24 cellular contexts compared by ENCODE assay signal in the genomic region with DNA sequence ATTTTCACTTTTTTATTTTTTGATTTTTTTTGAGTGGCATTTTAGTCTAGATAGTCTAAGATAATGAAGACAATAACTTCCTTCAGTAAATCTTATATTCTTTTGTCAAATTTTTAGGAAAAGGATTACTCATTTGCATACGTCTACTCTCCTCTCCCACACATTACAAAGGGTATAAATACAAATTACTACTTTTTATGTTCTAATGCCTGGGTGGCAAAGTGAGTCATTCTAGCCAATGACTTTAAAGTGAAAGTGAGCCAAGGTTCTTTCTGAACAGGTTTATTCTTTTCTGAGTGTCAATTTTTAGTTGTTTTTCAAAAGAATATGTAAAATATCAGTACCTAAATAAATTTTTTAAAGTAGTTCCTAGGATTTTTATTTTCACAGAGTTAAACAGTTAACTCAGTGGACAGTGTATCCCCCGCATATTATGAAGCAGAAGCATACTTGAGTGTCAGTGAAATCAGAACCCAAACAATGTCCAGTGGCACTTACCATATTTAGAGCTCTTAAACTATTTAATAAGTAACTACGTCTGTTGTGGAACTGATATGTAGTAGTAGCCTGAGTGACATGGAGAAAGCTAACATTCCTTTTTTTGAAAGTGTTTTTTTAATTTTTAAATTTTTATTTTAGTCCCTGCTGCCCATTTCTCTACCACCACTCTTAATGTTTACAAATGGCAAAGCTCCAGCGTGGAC.
DNase-seq lines count a peak whose midpoint lies in the region; ATAC-seq and TF ChIP-seq lines count a peak whose summit lies in the region.
"Had no signal": no experiment of that assay in that cellular context is flagged by ENCODE, and none has a peak within 500 bp of the region (broad histone marks: within the 10 kb centered on the region; RNA-seq: fewer than 3 reads in every experiment).

No MANE protein-coding gene starts in this region.

- ATAC-seq in left ventricle myocardium superior, result no peak
- ATAC-seq in natural killer cell treated with Interleukin-12 subunit alpha and Interleukin-12 subunit beta and Interleukin-15 and Interleukin-18, amount 100 ng/mL, for 72 hours, result no peak
- ATAC-seq: A549, psoas muscle had no signal

- H3K36me3 Mint-ChIP-seq in natural killer cell treated with Interleukin-12 subunit alpha and Interleukin-12 subunit beta and Interleukin-15 and Interleukin-18, amount 100 ng/mL, for 72 hours, result no peaks in the 10 kb centered on the region

- H3K9me3 ChIP-seq in cardiac muscle cell (ENCODE audit: low read depth), result no peaks in the 10 kb centered on the region
- H3K9me3 ChIP-seq: A549, adrenal gland, psoas muscle had no signal

- H3K4me3 Mint-ChIP-seq in natural killer cell treated with Interleukin-12 subunit alpha and Interleukin-12 subunit beta and Interleukin-15 and Interleukin-18, amount 100 ng/mL, for 72 hours, result no peak overlapping the region
- H3K4me3 Mint-ChIP-seq: neural progenitor cell had no signal

- in situ Hi-C loops in astrocyte of the cerebellum (cut with HindIII; ENCODE audit: low sequenced_read_pairs), result no loop called here

- TF ChIP-seq CTCF in cardiac muscle cell (IDR thresholded peaks at IDR 0.05; ENCODE audit: low read depth, low read length), result no peak
- TF ChIP-seq CTCF in astrocyte of the cerebellum (IDR thresholded peaks at IDR 0.05; ENCODE audit: low read depth, low read length, missing control alignments), result no peak

- H3K4me1 Mint-ChIP-seq in natural killer cell treated with Interleukin-12 subunit alpha and Interleukin-12 subunit beta and Interleukin-15 and Interleukin-18, amount 100 ng/mL, for 72 hours (ENCODE audit: low read depth in 2 of 2), result no peaks in the 10 kb centered on the region
- H3K4me1 Mint-ChIP-seq: neural progenitor cell had no signal

- DNase-seq in cardiac muscle cell (ENCODE audit: low read depth in 1 of 2, low spot score in 1 of 2) (peak; percentile 6 to 14), left ventricle myocardium superior (no peak), astrocyte of the cerebellum (ENCODE audit: low read depth) (peak; percentile 16), glomerular visceral epithelial cell (ENCODE audit: extremely low spot score) (peak; percentile 13), DMS 273 treated with DMSO at 0.1 percent for 48 hours (lab: John Stamatoyannopoulos, UW) (no peak), SHP77 treated with DMSO at 0.1 percent for 48 hours (lab: John Stamatoyannopoulos, UW) (no peak)
- DNase-seq in natural killer cell treated with Interleukin-12 subunit alpha and Interleukin-12 subunit beta and Interleukin-15 and Interleukin-18, amount 100 ng/mL, for 72 hours (ENCODE audit: low spot score), result no peak
- no peak for DNase-seq in activated naive CD4-positive, alpha-beta T cell treated with anti-CD3 and anti-CD28 coated beads, Interleukin-2, amount 50 U/mL, for 16 hours
- DNase-seq: activated CD4-positive, alpha-beta T cell treated with anti-CD3 and anti-CD28 coated beads, Interleukin-2, amount 50 U/mL, for 1 hour; activated gamma-delta T cell; adrenal gland; C1 segment of cervical spinal cord; foreskin fibroblast; GF-D8; H7; islet precursor cell; NCI-H187 treated with DMSO at 0.1 percent for 48 hours; NK-92 treated with Interleukin-12 subunit alpha and Interleukin-12 subunit beta, amount 100 ng/mL, for 24 hours; psoas muscle; stimulated activated CD4-positive, alpha-beta T cell treated with anti-CD3 and anti-CD28 coated beads, Interleukin-4, amount 100 ng/mL, for 24 hours had no signal

- no peaks in the 10 kb centered on the region for H3K27me3 ChIP-seq in cardiac muscle cell
- H3K27me3 ChIP-seq: adrenal gland, hepatocyte, neural progenitor cell had no signal

- H3K4me1 ChIP-seq in cardiac muscle cell (ENCODE audit: low read depth), result peaks cover 10% of the 10 kb centered on the region
- H3K4me1 ChIP-seq: neural progenitor cell, psoas muscle had no signal

- intact Hi-C loops in left ventricle myocardium superior (cut with micrococcal nuclease), result no loop called here

- no peak overlapping the region for H3K27ac ChIP-seq in cardiac muscle cell
- H3K27ac ChIP-seq: A549, adrenal gland, hepatocyte, neural progenitor cell, psoas muscle, RWPE1 had no signal

- peaks cover 6 to 10% of the 10 kb centered on the region in 2 donors for H3K27me3 Mint-ChIP-seq in natural killer cell treated with Interleukin-12 subunit alpha and Interleukin-12 subunit beta and Interleukin-15 and Interleukin-18, amount 100 ng/mL, for 72 hours

- peaks cover 4% of the 10 kb centered on the region for H3K36me3 ChIP-seq in cardiac muscle cell
- H3K36me3 ChIP-seq: adrenal gland had no signal

- H3K4me3 ChIP-seq in cardiac muscle cell (no peak overlapping the region), astrocyte of the cerebellum (ENCODE audit: low read depth, low read length) (no peak overlapping the region)
- H3K4me3 ChIP-seq: A549, adrenal gland, hepatocyte, neural progenitor cell, psoas muscle had no signal

- H3K9me3 Mint-ChIP-seq in natural killer cell treated with Interleukin-12 subunit alpha and Interleukin-12 subunit beta and Interleukin-15 and Interleukin-18, amount 100 ng/mL, for 72 hours, result no peaks in the 10 kb centered on the region
- H3K9me3 Mint-ChIP-seq: neural progenitor cell had no signal

- no peak overlapping the region for H3K27ac Mint-ChIP-seq in natural killer cell treated with Interleukin-12 subunit alpha and Interleukin-12 subunit beta and Interleukin-15 and Interleukin-18, amount 100 ng/mL, for 72 hours
- H3K27ac Mint-ChIP-seq: neural progenitor cell had no signal

Comparison
In these comparisons a context has a peak if more than half of its experiments do, and no peak if none do; other contexts are left out.
1. DNase-seq: peak in cardiac muscle cell (2 of 2), astrocyte of the cerebellum (single experiment) and glomerular visceral epithelial cell (single experiment); none in left ventricle myocardium superior (single experiment), DMS 273 treated with DMSO at 0.1 percent for 48 hours (single experiment), natural killer cell treated with Interleukin-12 subunit alpha and Interleukin-12 subunit beta and Interleukin-15 and Interleukin-18, amount 100 ng/mL, for 72 hours (single experiment), SHP77 treated with DMSO at 0.1 percent for 48 hours (single experiment) and activated naive CD4-positive, alpha-beta T cell treated with anti-CD3 and anti-CD28 coated beads, Interleukin-2, amount 50 U/mL, for 16 hours (single experiment).